In genomic region chr5:13218518-13218917, GRCh38 we compare ENCODE assay signal across 10 cellular contexts.
A peak's percentile ranks its signal among the peaks of the same experiment; 100 is the strongest.
DNase-seq lines count a peak whose midpoint lies in the region; ATAC-seq and TF ChIP-seq lines count a peak whose summit lies in the region.
"Had no signal": no experiment of that assay in that cellular context is flagged by ENCODE, and none has a peak within 500 bp of the region (broad histone marks: within the 10 kb centered on the region; RNA-seq: fewer than 3 reads in every experiment).

No MANE protein-coding gene starts in this region.

- no peaks in the 10 kb centered on the region for H3K9me3 Mint-ChIP-seq in neural progenitor cell

- no TSS peak for BruUV-seq in mammary epithelial cell (replicated peaks; lab: Mats Ljungman, UMichigan)

- H3K27ac ChIP-seq in mammary epithelial cell (ENCODE audit: insufficient read depth, low read depth, low read length) (no peak overlapping the region), neural progenitor cell (no peak overlapping the region), prostate gland (no peak overlapping the region)

- H3K27me3 Mint-ChIP-seq in neural progenitor cell (ENCODE audit: insufficient read depth, low read depth), result no peaks in the 10 kb centered on the region

- intact Hi-C loops in mammary epithelial cell (cut with micrococcal nuclease), result loop anchor here (1.0 to 10.0 kb wide), 4 partner anchors 261 to 736 kb away; no protein-coding TSS in a partner anchor
- intact Hi-C loops in prostate gland (cut with DNase I), result no loop called here

- no peak for ATAC-seq in GM18520 (IDR thresholded peaks at IDR 0.05; ENCODE audit: unreplicated experiment)
- ATAC-seq: activated T-cell treated with anti-CD3 and anti-CD28 coated beads, Interleukin-2, amount 50 U/mL, for 72 hours; K562 had no signal

- CTCF ChIA-PET in mammary epithelial cell (lab: Charles Lee; ENCODE audit: low non-redundant PET), result no interaction called here

- no peaks in the 10 kb centered on the region for H4K20me1 ChIP-seq in mammary epithelial cell (ENCODE audit: insufficient read depth, low read length)
- H4K20me1 ChIP-seq in neural progenitor cell (ENCODE audit: low read depth), result no peaks in the 10 kb centered on the region

- no peak overlapping the region for H3K4me2 ChIP-seq in mammary epithelial cell (ENCODE audit: insufficient read depth, low read depth, low read length)
- H3K4me2 ChIP-seq in neural progenitor cell, result no peak overlapping the region

- H3K4me3 ChIP-seq in MG63, result no peak overlapping the region
- H3K4me3 ChIP-seq in mammary epithelial cell (replicated peaks in 1 of 3; ENCODE audit: insufficient read depth in 1 of 3, low read depth in 2 of 3, low read length in 3 of 3), result no peak overlapping the region
- H3K4me3 ChIP-seq in neural progenitor cell, result no peak overlapping the region
- no peak overlapping the region for H3K4me3 ChIP-seq in prostate gland
- H3K4me3 ChIP-seq: K562 had no signal

- H3K4me1 ChIP-seq in mammary epithelial cell (ENCODE audit: insufficient read depth, low read length) (no peaks in the 10 kb centered on the region), neural progenitor cell (no peaks in the 10 kb centered on the region), prostate gland (replicated peaks) (no peaks in the 10 kb centered on the region)

- no peaks in the 10 kb centered on the region for H3F3A ChIP-seq in neural progenitor cell (ENCODE audit: low read depth)

- H3K36me3 Mint-ChIP-seq in neural progenitor cell, result no peaks in the 10 kb centered on the region

- no peak overlapping the region for H3K4me3 Mint-ChIP-seq in neural progenitor cell
- H3K4me3 Mint-ChIP-seq: activated T-cell treated with anti-CD3 and anti-CD28 coated beads, Interleukin-2, amount 50 U/mL, for 72 hours had no signal

- no peak overlapping the region for H2AFZ ChIP-seq in mammary epithelial cell (ENCODE audit: low read depth, low read length)
- no peak overlapping the region for H2AFZ ChIP-seq in neural progenitor cell (replicated peaks)

- no peaks in the 10 kb centered on the region for H3K4me1 Mint-ChIP-seq in neural progenitor cell

- DNase-seq in NCI-H524 (lab: John Stamatoyannopoulos, UW) (peak; percentile 19 to 25), NCI-H524 treated with DMSO at 0.1 percent for 48 hours (lab: John Stamatoyannopoulos, UW) (no peak), MG63 (peak; percentile 27), mammary epithelial cell (peak; percentile 29), neural progenitor cell (ENCODE audit: low spot score) (peak; percentile 39), dermis blood vessel endothelial cell (no peak), prostate gland (ENCODE audit: low spot score) (no peak)
- DNase-seq: activated T-cell treated with anti-CD3 and anti-CD28 coated beads, Interleukin-2, amount 50 U/mL, for 72 hours had no signal

- in situ Hi-C loops in mammary epithelial cell (cut with MboI; ENCODE audit: low sequenced_read_pairs in 2 of 2), result no loop called here

- H3K27ac Mint-ChIP-seq in neural progenitor cell, result no peak overlapping the region
- H3K27ac Mint-ChIP-seq: activated T-cell treated with anti-CD3 and anti-CD28 coated beads, Interleukin-2, amount 50 U/mL, for 72 hours had no signal

- 78% methylated on average over 2 of the region's 2 CpGs for WGBS in mammary epithelial cell (ENCODE audit: low coverage, missing lambda C conversion rate)
- WGBS in prostate gland, result 76% methylated on average over 2 of the region's 2 CpGs

- H3K79me2 ChIP-seq in mammary epithelial cell (ENCODE audit: insufficient read depth, low read length) (no peaks in the 10 kb centered on the region), neural progenitor cell (ENCODE audit: low read depth) (no peaks in the 10 kb centered on the region)

- dilution Hi-C loops in mammary epithelial cell (cut with HindIII; ENCODE audit: low sequenced_read_pairs), result no loop called here

- no peak overlapping the region for H3K9ac ChIP-seq in mammary epithelial cell (ENCODE audit: insufficient read depth, low read length)
- H3K9ac ChIP-seq in neural progenitor cell, result no peak overlapping the region

- peak; percentile 35 to 64 for TF ChIP-seq CTCF in mammary epithelial cell (conservative IDR thresholded peaks at IDR 0.05 in 1 of 2, IDR thresholded peaks at IDR 0.05 in 1 of 2; ENCODE audit: extremely low read depth in 1 of 2, insufficient read depth in 1 of 2, low read depth in 1 of 2, low read length in 2 of 2)
- peak; percentile 43 for TF ChIP-seq CTCF in neural progenitor cell (IDR thresholded peaks at IDR 0.05)
- no peak for TF ChIP-seq CTCF in prostate gland (IDR thresholded peaks at IDR 0.05)

- H3K9me3 ChIP-seq in MG63, result no peaks in the 10 kb centered on the region
- no peaks in the 10 kb centered on the region for H3K9me3 ChIP-seq in mammary epithelial cell (replicated peaks; ENCODE audit: insufficient read depth, low read length)
- H3K9me3 ChIP-seq in neural progenitor cell (ENCODE audit: low read depth), result no peaks in the 10 kb centered on the region
- H3K9me3 ChIP-seq in prostate gland, result no peaks in the 10 kb centered on the region

- H3K27me3 ChIP-seq in MG63 (no peaks in the 10 kb centered on the region), mammary epithelial cell (ENCODE audit: insufficient read depth, low read length) (no peaks in the 10 kb centered on the region), neural progenitor cell (no peaks in the 10 kb centered on the region), prostate gland (replicated peaks; ENCODE audit: insufficient read depth) (no peaks in the 10 kb centered on the region)

- no peaks in the 10 kb centered on the region for H3K36me3 ChIP-seq in MG63
- H3K36me3 ChIP-seq in mammary epithelial cell (ENCODE audit: insufficient read depth, low read length), result no peaks in the 10 kb centered on the region
- no peaks in the 10 kb centered on the region for H3K36me3 ChIP-seq in neural progenitor cell
- no peaks in the 10 kb centered on the region for H3K36me3 ChIP-seq in prostate gland

- no peak for TF ChIP-seq POLR2A in prostate gland (IDR thresholded peaks at IDR 0.05)

Comparison
In these comparisons a context has a peak if more than half of its experiments do, and no peak if none do; other contexts are left out.
1. DNase-seq: peak in NCI-H524 (2 of 2), MG63 (single experiment), mammary epithelial cell (single experiment) and neural progenitor cell (single experiment); none in NCI-H524 treated with DMSO at 0.1 percent for 48 hours (single experiment), dermis blood vessel endothelial cell (single experiment) and prostate gland (single experiment).
2. CTCF ChIP-seq: peak in mammary epithelial cell (2 of 2) and neural progenitor cell (single experiment); none in prostate gland (0 of 4).